Comparison of ENCODE assay signal across 16 cellular contexts in the genomic region with DNA sequence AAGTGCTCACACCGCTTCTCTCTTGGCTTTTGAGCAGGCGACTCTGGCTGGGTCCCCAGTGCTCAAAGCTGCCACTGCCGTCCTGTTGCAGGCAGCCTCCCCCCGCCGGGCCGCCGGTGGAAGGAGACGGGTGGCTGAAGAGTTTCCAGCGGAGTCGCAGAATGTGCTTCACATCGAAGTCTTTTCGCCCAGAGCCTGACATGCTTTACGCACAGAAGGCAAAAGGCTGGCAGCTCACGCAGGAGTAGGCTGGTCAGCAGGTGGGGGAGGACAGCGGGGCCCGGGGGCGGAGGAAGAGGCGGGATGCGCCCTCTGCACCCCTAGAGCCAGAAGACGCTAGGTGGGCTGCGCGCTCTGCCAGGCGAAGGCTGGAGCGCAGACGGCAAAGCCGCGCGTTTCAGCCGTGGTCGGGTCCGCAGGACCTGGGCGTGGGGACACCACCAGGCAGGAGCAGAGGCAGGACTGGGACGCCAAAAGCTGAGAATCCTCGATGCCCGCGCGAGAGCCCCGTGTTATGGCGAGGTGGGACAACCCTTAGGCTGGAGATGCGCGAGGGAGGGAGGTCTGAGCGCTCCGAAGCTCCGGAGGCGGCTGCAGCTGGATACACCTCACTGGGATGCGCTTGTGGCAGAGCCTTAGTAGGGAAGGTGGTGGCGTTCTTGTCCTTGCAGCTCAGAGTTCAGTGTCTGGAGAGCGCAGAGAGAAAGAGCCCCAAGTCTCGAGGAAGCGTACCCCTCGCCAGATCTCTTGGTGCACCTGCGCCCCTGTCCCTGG. TPM values are rescaled to one million over a fixed set of nuclear protein-coding genes. Genes with fewer than 3 reads are reported as not detected.
DNase-seq lines count a peak whose midpoint lies in the region; ATAC-seq, FAIRE-seq and TF ChIP-seq lines count a peak whose summit lies in the region.
"Had no signal": no experiment of that assay in that cellular context is flagged by ENCODE, and none has a peak within 500 bp of the region (broad histone marks: within the 10 kb centered on the region; RNA-seq: fewer than 3 reads in every experiment).

Gene ATXN8OS (plus strand): TSS at position 329 of the 774 bp plus-strand sequence.

- CTCF ChIA-PET in H1 (lab: Charles Lee; ENCODE audit: partially characterized antibody), result interaction anchor here (1.2 to 1.5 kb wide), 3 partner anchors 8 to 280 kb away, joined by 3 to 9 read pairs (median 3); no protein-coding TSS in a partner anchor

- H3K4me1 ChIP-seq in H1 (replicated peaks in 1 of 4; ENCODE audit: control insufficient read depth in 3 of 4, insufficient read depth in 4 of 4, low read length in 3 of 4) (peaks cover 0 to 4% (median 2%) of the 10 kb centered on the region in 4 experiments; a peak in 2 of 7 replicates), mesodermal cell (ENCODE audit: control insufficient read depth, insufficient read depth, low read length, poor library complexity, severe bottlenecking) (no peaks in the 10 kb centered on the region), tibial nerve (peaks cover 0 to 12% (median 0%) of the 10 kb centered on the region in 4 donors)

- no peak within 1 kb of the TSS for H3K27ac Mint-ChIP-seq in activated T-cell treated with anti-CD3 and anti-CD28 coated beads, Interleukin-2, amount 50 U/mL, for 72 hours

- no peaks in the 10 kb centered on the region for H3K79me2 ChIP-seq in H1 (ENCODE audit: control insufficient read depth in 1 of 2, insufficient read depth in 2 of 2, low read length in 2 of 2)

- no peaks in the 10 kb centered on the region for H3K9me3 ChIP-seq in H1 (ENCODE audit: insufficient read depth in 2 of 2, low read depth in 1 of 2, low read length in 1 of 2)
- no peaks in the 10 kb centered on the region for H3K9me3 ChIP-seq in mesodermal cell (ENCODE audit: control insufficient read depth, low read length)
- H3K9me3 ChIP-seq in tibial nerve, result no peaks in the 10 kb centered on the region

- TF ChIP-seq CTCF in H1 (IDR thresholded peaks at IDR 0.05; ENCODE audit: control extremely low read depth in 1 of 3, insufficient read depth in 1 of 3, low read depth in 1 of 3, low read length in 3 of 3) (no peak), tibial nerve (IDR thresholded peaks at IDR 0.05) (no peak)

- no peak within 1 kb of the TSS for H2BK15ac ChIP-seq in H1 (ENCODE audit: low read length)

- H4K20me1 ChIP-seq in H1 (replicated peaks in 1 of 2; ENCODE audit: control insufficient read depth in 1 of 2, insufficient read depth in 2 of 2, low read length in 2 of 2), result no peaks in the 10 kb centered on the region

- H3K27me3 Mint-ChIP-seq in activated T-cell treated with anti-CD3 and anti-CD28 coated beads, Interleukin-2, amount 50 U/mL, for 72 hours (ENCODE audit: low read depth), result no peaks in the 10 kb centered on the region

- no peak within 1 kb of the TSS for H4K5ac ChIP-seq in H1 (ENCODE audit: insufficient read length, low read depth, low read length)

- TF ChIP-seq EP300 in H1 (IDR thresholded peaks at IDR 0.05; ENCODE audit: borderline replicate concordance in 1 of 2, low read depth in 2 of 2, low read length in 2 of 2), result no peak
- no peak for TF ChIP-seq EP300 in tibial nerve (IDR thresholded peaks at IDR 0.05)

- H3K4me3 ChIP-seq in H1 (ENCODE audit: extremely low read depth in 1 of 4, insufficient read depth in 2 of 4, low read depth in 3 of 4, low read length in 4 of 4) (peak within 1 kb of the TSS; percentile 42 to 67 (median 58)), mesodermal cell (ENCODE audit: extremely low read depth, insufficient read depth, low read length, poor library complexity, severe bottlenecking) (peak within 1 kb of the TSS; percentile 26), tibial nerve (no peak within 1 kb of the TSS)

- TF ChIP-seq POLR2A in H1 (IDR thresholded peaks at IDR 0.05; ENCODE audit: control extremely low read depth in 1 of 2, low read depth in 2 of 2, low read length in 2 of 2), result no peak
- no peak for TF ChIP-seq POLR2A in tibial nerve (IDR thresholded peaks at IDR 0.05)

- no peak within 1 kb of the TSS for H3K23ac ChIP-seq in H1 (ENCODE audit: insufficient read length)

- no peak for ATAC-seq in activated T-cell treated with anti-CD3 and anti-CD28 coated beads, Interleukin-2, amount 50 U/mL, for 72 hours (replicated peaks in 1 of 2)
- ATAC-seq in HG03378 (IDR thresholded peaks at IDR 0.05; ENCODE audit: unreplicated experiment) (no peak), HG03095 (IDR thresholded peaks at IDR 0.05; ENCODE audit: unreplicated experiment) (no peak)
- ATAC-seq: left lobe of liver had no signal

- WGBS in H1 (ENCODE audit: extremely low coverage in 1 of 2, insufficient coverage in 1 of 2, insufficient read length in 1 of 2, insufficient replicate concordance in 2 of 2, low coverage in 1 of 2, low lambda C conversion rate in 2 of 2, missing lambda C conversion rate in 1 of 2), 2 experiments, result 6% methylated on average over 44 of the region's 52 CpGs; no CpG with 5 or more reads in 1 of the 2 experiments
- 4% methylated on average over 43 to 48 of the region's 52 CpGs for WGBS in mesodermal cell (ENCODE audit: insufficient coverage in 2 of 2), 2 experiments
- WGBS in tibial nerve, 2 donors, result 2 to 3% methylated on average over 23 to 34 of the region's 52 CpGs

- peaks cover 10% of the 10 kb centered on the region; the same call in 1 of the 2 replicates for H3K23me2 ChIP-seq in H1 (ENCODE audit: low read depth, low read length)

- H3K36me3 Mint-ChIP-seq in activated T-cell treated with anti-CD3 and anti-CD28 coated beads, Interleukin-2, amount 50 U/mL, for 72 hours (ENCODE audit: insufficient read depth in 2 of 2), result no peaks in the 10 kb centered on the region

- no peak within 1 kb of the TSS for H4K8ac ChIP-seq in H1 (ENCODE audit: extremely low read depth, insufficient read depth, low read length)

- DNase-seq in AG20443 (ENCODE audit: low spot score) (peak; percentile 3), NCI-H1092 treated with DMSO at 0.1 percent for 48 hours (lab: John Stamatoyannopoulos, UW) (peak; percentile 61), H1 (ENCODE audit: low read depth in 1 of 2, low spot score in 2 of 2) (peak in 1 of 2 experiments; percentile 72), tibial nerve (ENCODE audit: low spot score in 2 of 2) (no peak)
- no peak for DNase-seq in activated T-cell treated with anti-CD3 and anti-CD28 coated beads, Interleukin-2, amount 50 U/mL, for 72 hours
- DNase-seq: cerebellar nuclear complex, MM.1S, NCI-H526 treated with DMSO at 0.1 percent for 48 hours, SIG-M5 had no signal

- H3K14ac ChIP-seq in H1 (ENCODE audit: insufficient read length), result no peak within 1 kb of the TSS

- 0 out of 7 replicates have a peak within 1 kb of the TSS, but pooled peaks of 1 of the 4 experiments have one; percentile 3 for H3K9ac ChIP-seq in H1 (replicated peaks in 1 of 4; ENCODE audit: extremely low read depth in 1 of 4, low read depth in 3 of 4, low read length in 3 of 4)

- no peak within 1 kb of the TSS for H2BK20ac ChIP-seq in H1 (ENCODE audit: low read length)

- peaks cover 16 to 30% (median 27%) of the 10 kb centered on the region in 4 experiments for H3K27me3 ChIP-seq in H1 (replicated peaks in 1 of 4; ENCODE audit: control insufficient read depth in 3 of 4, extremely low read depth in 1 of 4, insufficient read depth in 3 of 4, low read length in 3 of 4)
- peaks cover 0 to 9% of the 10 kb centered on the region in 2 donors for H3K27me3 ChIP-seq in tibial nerve

- no peaks in the 10 kb centered on the region for H3K4me1 Mint-ChIP-seq in activated T-cell treated with anti-CD3 and anti-CD28 coated beads, Interleukin-2, amount 50 U/mL, for 72 hours (ENCODE audit: low read depth)

- FAIRE-seq in H1 (lab: Jason Lieb, UNC), result no peak

- no peaks in the 10 kb centered on the region for H3K79me1 ChIP-seq in H1 (ENCODE audit: low read depth, low read length)

- H3K4ac ChIP-seq in H1 (replicated peaks; ENCODE audit: insufficient read length, low read depth, low read length), result peak within 1 kb of the TSS; percentile 8

- H3K9me3 Mint-ChIP-seq in activated T-cell treated with anti-CD3 and anti-CD28 coated beads, Interleukin-2, amount 50 U/mL, for 72 hours, result peaks cover 4 to 9% of the 10 kb centered on the region in 2 donors

- H3K18ac ChIP-seq in H1 (ENCODE audit: extremely low read depth, low read length), result peak within 1 kb of the TSS; percentile 32; the same call in 1 of the 2 replicates

- H3K27ac ChIP-seq in H1 (ENCODE audit: low read depth, low read length) (no peak within 1 kb of the TSS), mesodermal cell (ENCODE audit: low read depth, low read length, severe bottlenecking) (no peak within 1 kb of the TSS), tibial nerve (no peak within 1 kb of the TSS)

- H2AFZ ChIP-seq in H1 (ENCODE audit: low read length), result peak within 1 kb of the TSS; percentile 97

- POLR2A ChIA-PET in H1 (lab: Charles Lee; ENCODE audit: partially characterized antibody), result interaction anchor here (0.8 kb wide), 1 partner anchor 19 kb away, joined by 3 read pairs; no protein-coding TSS in a partner anchor

- no peak for TF ChIP-seq RAD21 in H1 (IDR thresholded peaks at IDR 0.05 in 1 of 2, conservative IDR thresholded peaks at IDR 0.05 in 1 of 2; ENCODE audit: low read depth in 2 of 2, low read length in 2 of 2)

- H3K36me3 ChIP-seq in H1 (ENCODE audit: control insufficient read depth in 2 of 4, insufficient read depth in 4 of 4, low read length in 3 of 4) (no peaks in the 10 kb centered on the region), mesodermal cell (ENCODE audit: control insufficient read depth, insufficient read depth, low read length) (no peaks in the 10 kb centered on the region), tibial nerve (no peaks in the 10 kb centered on the region)

- H2BK5ac ChIP-seq in H1 (ENCODE audit: low read depth, low read length), result no peak within 1 kb of the TSS

- peak within 1 kb of the TSS; percentile 89 to 97 for H3K4me2 ChIP-seq in H1 (ENCODE audit: insufficient read depth in 1 of 2, low read depth in 2 of 2, low read length in 2 of 2)

- no peak within 1 kb of the TSS for H3K4me3 Mint-ChIP-seq in activated T-cell treated with anti-CD3 and anti-CD28 coated beads, Interleukin-2, amount 50 U/mL, for 72 hours

- no peak within 1 kb of the TSS for H2AK5ac ChIP-seq in H1 (ENCODE audit: low read depth, low read length)

- peak within 1 kb of the TSS; percentile 39; the same call in 1 of the 2 replicates for H2BK12ac ChIP-seq in H1 (ENCODE audit: low read depth, low read length)

- H4K91ac ChIP-seq in H1 (replicated peaks; ENCODE audit: insufficient read length, low read length), result no peak within 1 kb of the TSS

- H3K56ac ChIP-seq in H1 (replicated peaks; ENCODE audit: insufficient read length, low read depth, low read length), result no peak within 1 kb of the TSS

- no peak within 1 kb of the TSS for H2BK120ac ChIP-seq in H1 (replicated peaks; ENCODE audit: low read depth, low read length)

RNA-seq across cellular contexts. Expression of gene ATXN8OS, which starts in this region (rescaled TPM):
- not detected in 2 replicates for total RNA-seq in H1 (2021; fragmentation: NEBNext Ultra II Directional; extraction: Animal tissue kit (Norgen Biotek cat#: 25700))
- not detected in 2 replicates for polyA plus RNA-seq in H1 (2011; rRNA removed)
- not detected for polyA plus RNA-seq in H1 (2011; cell fraction: cytosol; rRNA removed)
- polyA plus RNA-seq in H1 (2011; cell fraction: nucleus; rRNA removed), result not detected
- polyA plus RNA-seq in H1 (2012, experiment 1 of 2), result not detected in 4 replicates
- not detected for polyA plus RNA-seq in H1 (2012, experiment 2 of 2)
- not detected for polyA plus RNA-seq in H1 (2013, experiment 1 of 2)
- polyA plus RNA-seq in H1 (2013, experiment 2 of 2), result not detected
- polyA minus RNA-seq in H1 (2011; rRNA and poly(A)+ RNA removed), result not detected in 2 replicates
- polyA minus RNA-seq in H1 (2011; cell fraction: cytosol; rRNA and poly(A)+ RNA removed), result not detected
- not detected for polyA minus RNA-seq in H1 (2011; cell fraction: nucleus; rRNA and poly(A)+ RNA removed)
- not detected for polyA plus RNA-seq in mesodermal cell (2013, experiment 1 of 2)
- polyA plus RNA-seq in mesodermal cell (2013, experiment 2 of 2), result not detected
- total RNA-seq in activated T-cell treated with anti-CD3 and anti-CD28 coated beads, Interleukin-2, amount 50 U/mL, for 72 hours, result not detected
- not detected for total RNA-seq in tibial nerve
- total RNA-seq: fibroblast of lung, left lobe of liver, omental fat pad had no signal
- polyA plus RNA-seq: BJ, fibroblast of lung had no signal

Comparison
In these comparisons a context has a peak if more than half of its experiments do, and no peak if none do; other contexts are left out.
1. DNase-seq: peak in AG20443 (single experiment) and NCI-H1092 treated with DMSO at 0.1 percent for 48 hours (single experiment); none in activated T-cell treated with anti-CD3 and anti-CD28 coated beads, Interleukin-2, amount 50 U/mL, for 72 hours (0 of 2) and tibial nerve (0 of 2).
2. H3K4me3 ChIP-seq: peak in H1 (4 of 4) and mesodermal cell (single experiment); none in tibial nerve (0 of 4).